Comparison of ENCODE assay signal across 2 cellular contexts in the genomic region with DNA sequence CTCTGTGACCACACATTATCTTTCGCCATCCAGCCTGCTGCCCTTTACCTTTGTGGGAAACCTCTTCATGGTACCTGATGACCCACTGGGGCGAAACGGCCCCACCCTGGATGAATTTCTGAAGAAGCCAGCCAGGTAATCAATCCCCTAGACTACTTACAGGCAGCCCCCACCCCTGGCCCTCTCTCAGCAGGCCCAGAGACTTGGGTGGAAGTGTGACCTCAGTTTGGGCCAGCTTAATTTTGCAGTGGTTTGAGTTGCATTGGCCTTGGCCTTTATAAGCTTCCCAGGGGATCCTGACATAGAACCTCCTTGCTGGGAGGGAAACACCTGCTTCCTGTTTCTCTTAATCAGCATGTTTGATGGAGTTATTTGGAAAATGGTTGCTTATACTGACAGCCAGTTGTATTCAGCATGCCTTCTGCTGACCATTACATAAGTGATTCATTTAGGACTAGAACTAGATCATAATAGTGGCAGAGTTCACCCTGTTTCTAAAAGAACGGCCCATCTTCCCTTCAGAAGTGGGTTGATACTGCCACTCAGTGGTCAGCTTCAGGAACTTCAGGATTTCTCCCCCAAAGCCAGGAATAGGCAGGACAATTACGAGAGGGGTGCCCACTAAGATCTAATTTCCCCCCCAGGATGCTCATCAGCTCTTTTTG.
TF ChIP-seq lines count a peak whose summit lies in the region.

No MANE protein-coding gene starts in this region.

TF ChIP-seq in A549, 52 proteins besides CTCF, POLR2A, EP300 and RAD21:
- TF ChIP-seq SMC3 (IDR thresholded peaks at IDR 0.05) (peak; percentile 53), MAFK (IDR thresholded peaks at IDR 0.05; ENCODE audit: partially characterized antibody) (peak; percentile 41), ZNF302 (CRISPR knock-in tag; IDR thresholded peaks at IDR 0.05) (no peak)

TF ChIP-seq in GM12878, 131 proteins besides CTCF, POLR2A, EP300 and RAD21:
- TF ChIP-seq RUNX3 (IDR thresholded peaks at IDR 0.05; ENCODE audit: low read length) (peak; percentile 31; the same call in 1 of the 2 replicates), CHD1 (IDR thresholded peaks at IDR 0.05; ENCODE audit: low read depth, low read length) (no peak), HDAC2 (IDR thresholded peaks at IDR 0.05) (no peak), CBFB (IDR thresholded peaks at IDR 0.05; ENCODE audit: low read depth) (0 out of 2 replicates have a peak, but pooled peaks have one; percentile 13), MEF2B (IDR thresholded peaks at IDR 0.05; ENCODE audit: partially characterized antibody, poor library complexity, severe bottlenecking) (no peak), BHLHE40 (IDR thresholded peaks at IDR 0.05; ENCODE audit: borderline replicate concordance in 1 of 2, low read depth in 2 of 2, low read length in 1 of 2) (0 out of 4 replicates have a peak, but pooled peaks of 1 of the 2 experiments have one; percentile 2), IRF4 (IDR thresholded peaks at IDR 0.05; ENCODE audit: low read depth, low read length) (no peak), SMC3 (IDR thresholded peaks at IDR 0.05; ENCODE audit: borderline replicate concordance, low read length) (peak; percentile 62), MYC (IDR thresholded peaks at IDR 0.05; ENCODE audit: insufficient read depth, insufficient read length, insufficient replicate concordance, low read length, severe bottlenecking) (no peak), KDM1A (IDR thresholded peaks at IDR 0.05; ENCODE audit: borderline replicate concordance) (no peak), CHD4 (IDR thresholded peaks at IDR 0.05) (no peak), CREB1 (IDR thresholded peaks at IDR 0.05; ENCODE audit: low read depth) (no peak), KAT2A (conservative IDR thresholded peaks at IDR 0.05; ENCODE audit: control insufficient read depth, low read depth, low read length) (no peak), NR2C2 (IDR thresholded peaks at IDR 0.05; ENCODE audit: borderline replicate concordance, control insufficient read depth, insufficient read length, low read depth) (no peak), HCFC1 (IDR thresholded peaks at IDR 0.05; ENCODE audit: low read length) (no peak), NFXL1 (IDR thresholded peaks at IDR 0.05; ENCODE audit: borderline replicate concordance) (no peak), NR2F1 (conservative IDR thresholded peaks at IDR 0.05) (no peak), ZSCAN29 (IDR thresholded peaks at IDR 0.05) (no peak), ATF7 (IDR thresholded peaks at IDR 0.05; ENCODE audit: low read depth) (0 out of 2 replicates have a peak, but pooled peaks have one; percentile 15), NRF1 (conservative IDR thresholded peaks at IDR 0.05; ENCODE audit: low read depth, low read length) (no peak), SUPT20H (IDR thresholded peaks at IDR 0.05; ENCODE audit: borderline replicate concordance, control insufficient read depth, low read depth, low read length) (no peak), RB1 (IDR thresholded peaks at IDR 0.05; ENCODE audit: borderline replicate concordance) (no peak)
- TF ChIP-seq, protein P1, sequence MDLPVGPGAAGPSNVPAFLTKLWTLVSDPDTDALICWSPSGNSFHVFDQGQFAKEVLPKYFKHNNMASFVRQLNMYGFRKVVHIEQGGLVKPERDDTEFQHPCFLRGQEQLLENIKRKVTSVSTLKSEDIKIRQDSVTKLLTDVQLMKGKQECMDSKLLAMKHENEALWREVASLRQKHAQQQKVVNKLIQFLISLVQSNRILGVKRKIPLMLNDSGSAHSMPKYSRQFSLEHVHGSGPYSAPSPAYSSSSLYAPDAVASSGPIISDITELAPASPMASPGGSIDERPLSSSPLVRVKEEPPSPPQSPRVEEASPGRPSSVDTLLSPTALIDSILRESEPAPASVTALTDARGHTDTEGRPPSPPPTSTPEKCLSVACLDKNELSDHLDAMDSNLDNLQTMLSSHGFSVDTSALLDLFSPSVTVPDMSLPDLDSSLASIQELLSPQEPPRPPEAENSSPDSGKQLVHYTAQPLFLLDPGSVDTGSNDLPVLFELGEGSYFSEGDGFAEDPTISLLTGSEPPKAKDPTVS (IDR thresholded peaks at IDR 0.05; ENCODE audit: low read depth, low read length) = no peak
- TF ChIP-seq, protein P2, sequence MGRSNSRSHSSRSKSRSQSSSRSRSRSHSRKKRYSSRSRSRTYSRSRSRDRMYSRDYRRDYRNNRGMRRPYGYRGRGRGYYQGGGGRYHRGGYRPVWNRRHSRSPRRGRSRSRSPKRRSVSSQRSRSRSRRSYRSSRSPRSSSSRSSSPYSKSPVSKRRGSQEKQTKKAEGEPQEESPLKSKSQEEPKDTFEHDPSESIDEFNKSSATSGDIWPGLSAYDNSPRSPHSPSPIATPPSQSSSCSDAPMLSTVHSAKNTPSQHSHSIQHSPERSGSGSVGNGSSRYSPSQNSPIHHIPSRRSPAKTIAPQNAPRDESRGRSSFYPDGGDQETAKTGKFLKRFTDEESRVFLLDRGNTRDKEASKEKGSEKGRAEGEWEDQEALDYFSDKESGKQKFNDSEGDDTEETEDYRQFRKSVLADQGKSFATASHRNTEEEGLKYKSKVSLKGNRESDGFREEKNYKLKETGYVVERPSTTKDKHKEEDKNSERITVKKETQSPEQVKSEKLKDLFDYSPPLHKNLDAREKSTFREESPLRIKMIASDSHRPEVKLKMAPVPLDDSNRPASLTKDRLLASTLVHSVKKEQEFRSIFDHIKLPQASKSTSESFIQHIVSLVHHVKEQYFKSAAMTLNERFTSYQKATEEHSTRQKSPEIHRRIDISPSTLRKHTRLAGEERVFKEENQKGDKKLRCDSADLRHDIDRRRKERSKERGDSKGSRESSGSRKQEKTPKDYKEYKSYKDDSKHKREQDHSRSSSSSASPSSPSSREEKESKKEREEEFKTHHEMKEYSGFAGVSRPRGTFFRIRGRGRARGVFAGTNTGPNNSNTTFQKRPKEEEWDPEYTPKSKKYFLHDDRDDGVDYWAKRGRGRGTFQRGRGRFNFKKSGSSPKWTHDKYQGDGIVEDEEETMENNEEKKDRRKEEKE (IDR thresholded peaks at IDR 0.05) = 0 out of 2 replicates have a peak, but pooled peaks have one; percentile 34
- TF ChIP-seq, protein P3, sequence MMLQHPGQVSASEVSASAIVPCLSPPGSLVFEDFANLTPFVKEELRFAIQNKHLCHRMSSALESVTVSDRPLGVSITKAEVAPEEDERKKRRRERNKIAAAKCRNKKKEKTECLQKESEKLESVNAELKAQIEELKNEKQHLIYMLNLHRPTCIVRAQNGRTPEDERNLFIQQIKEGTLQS (IDR thresholded peaks at IDR 0.05; ENCODE audit: borderline replicate concordance, extremely low read depth, low read depth, low read length) = no peak
- TF ChIP-seq, protein P4, sequence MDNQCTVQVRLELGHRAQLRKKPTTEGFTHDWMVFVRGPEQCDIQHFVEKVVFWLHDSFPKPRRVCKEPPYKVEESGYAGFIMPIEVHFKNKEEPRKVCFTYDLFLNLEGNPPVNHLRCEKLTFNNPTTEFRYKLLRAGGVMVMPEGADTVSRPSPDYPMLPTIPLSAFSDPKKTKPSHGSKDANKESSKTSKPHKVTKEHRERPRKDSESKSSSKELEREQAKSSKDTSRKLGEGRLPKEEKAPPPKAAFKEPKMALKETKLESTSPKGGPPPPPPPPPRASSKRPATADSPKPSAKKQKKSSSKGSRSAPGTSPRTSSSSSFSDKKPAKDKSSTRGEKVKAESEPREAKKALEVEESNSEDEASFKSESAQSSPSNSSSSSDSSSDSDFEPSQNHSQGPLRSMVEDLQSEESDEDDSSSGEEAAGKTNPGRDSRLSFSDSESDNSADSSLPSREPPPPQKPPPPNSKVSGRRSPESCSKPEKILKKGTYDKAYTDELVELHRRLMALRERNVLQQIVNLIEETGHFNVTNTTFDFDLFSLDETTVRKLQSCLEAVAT (IDR thresholded peaks at IDR 0.05) = no peak
- TF ChIP-seq, protein P5, sequence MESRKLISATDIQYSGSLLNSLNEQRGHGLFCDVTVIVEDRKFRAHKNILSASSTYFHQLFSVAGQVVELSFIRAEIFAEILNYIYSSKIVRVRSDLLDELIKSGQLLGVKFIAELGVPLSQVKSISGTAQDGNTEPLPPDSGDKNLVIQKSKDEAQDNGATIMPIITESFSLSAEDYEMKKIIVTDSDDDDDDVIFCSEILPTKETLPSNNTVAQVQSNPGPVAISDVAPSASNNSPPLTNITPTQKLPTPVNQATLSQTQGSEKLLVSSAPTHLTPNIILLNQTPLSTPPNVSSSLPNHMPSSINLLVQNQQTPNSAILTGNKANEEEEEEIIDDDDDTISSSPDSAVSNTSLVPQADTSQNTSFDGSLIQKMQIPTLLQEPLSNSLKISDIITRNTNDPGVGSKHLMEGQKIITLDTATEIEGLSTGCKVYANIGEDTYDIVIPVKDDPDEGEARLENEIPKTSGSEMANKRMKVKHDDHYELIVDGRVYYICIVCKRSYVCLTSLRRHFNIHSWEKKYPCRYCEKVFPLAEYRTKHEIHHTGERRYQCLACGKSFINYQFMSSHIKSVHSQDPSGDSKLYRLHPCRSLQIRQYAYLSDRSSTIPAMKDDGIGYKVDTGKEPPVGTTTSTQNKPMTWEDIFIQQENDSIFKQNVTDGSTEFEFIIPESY (IDR thresholded peaks at IDR 0.05) = no peak
